ENCODE assay signal across 14 cellular contexts in genomic region chr5:103408408-103408807, GRCh38.
"Had no signal": no experiment of that assay in that cellular context is flagged by ENCODE, and none has a peak within 500 bp of the region (broad histone marks: within the 10 kb centered on the region; RNA-seq: fewer than 3 reads in every experiment).

No MANE protein-coding gene starts in this region.

- H3K4me3 Mint-ChIP-seq: activated B cell treated with CpG ODN at 0.5 μM for 24 hours; effector memory CD8-positive, alpha-beta T cell; nephron progenitor cell; stimulated activated naive B cell treated with anti-CD40 and anti-IgM and Interleukin-4, amounts not matched to agents 10 μg/mL and 1 μg/mL and 100 μg/mL, for 72 hours had no signal

- H3K4me1 Mint-ChIP-seq: activated B cell treated with CpG ODN at 0.5 μM for 24 hours; stimulated activated naive B cell treated with anti-CD40 and anti-IgM and Interleukin-4, amounts not matched to agents 10 μg/mL and 1 μg/mL and 100 μg/mL, for 72 hours had no signal

- H3K27me3 Mint-ChIP-seq: stimulated activated naive B cell treated with anti-CD40 and anti-IgM and Interleukin-4, amounts not matched to agents 10 μg/mL and 1 μg/mL and 100 μg/mL, for 72 hours had no signal

- H3K27ac Mint-ChIP-seq: activated B cell treated with CpG ODN at 0.5 μM for 24 hours; activated T-helper 2 cell treated with anti-CD3 and anti-CD28 coated beads, Interferon-gamma antibody, Interleukin-2, Interleukin-4, amounts not matched to agents 10 μg/mL and 5 μg/mL and 100 μg/mL, durations not matched to agents 14 hours and 24 hours and 36 hours; effector memory CD8-positive, alpha-beta T cell; nephron progenitor cell; stimulated activated naive B cell treated with anti-CD40 and anti-IgM and Interleukin-4, amounts not matched to agents 10 μg/mL and 1 μg/mL and 100 μg/mL, for 72 hours had no signal

- H3K27ac ChIP-seq: adrenal gland, epithelial cell of prostate, sigmoid colon, transverse colon had no signal

- H3K9me3 Mint-ChIP-seq: activated B cell treated with CpG ODN at 0.5 μM for 24 hours; activated T-helper 2 cell treated with anti-CD3 and anti-CD28 coated beads, Interferon-gamma antibody, Interleukin-2, Interleukin-4, amounts not matched to agents 10 μg/mL and 5 μg/mL and 100 μg/mL, durations not matched to agents 14 hours and 24 hours and 36 hours; effector memory CD8-positive, alpha-beta T cell; nephron progenitor cell; stimulated activated naive B cell treated with anti-CD40 and anti-IgM and Interleukin-4, amounts not matched to agents 10 μg/mL and 1 μg/mL and 100 μg/mL, for 72 hours had no signal

- H3K36me3 Mint-ChIP-seq: stimulated activated naive B cell treated with anti-CD40 and anti-IgM and Interleukin-4, amounts not matched to agents 10 μg/mL and 1 μg/mL and 100 μg/mL, for 72 hours had no signal

- DNase-seq: activated B cell treated with CpG ODN at 0.5 μM for 24 hours; activated CD4-positive, alpha-beta T cell treated with anti-CD3 and anti-CD28 coated beads, Interleukin-2, amount 50 U/mL, for 1 hour; activated naive CD4-positive, alpha-beta T cell treated with anti-CD3 and anti-CD28 coated beads, Interleukin-2, amount 50 U/mL, for 16 hours; adrenal gland; caudate nucleus; effector memory CD8-positive, alpha-beta T cell; kidney; nephron progenitor cell; sigmoid colon; stimulated activated CD4-positive, alpha-beta T cell treated with anti-CD3 and anti-CD28 coated beads, Interleukin-2, amount 100 ng/mL, for 24 hours; stimulated activated naive B cell treated with anti-CD40 and anti-IgM and Interleukin-4, amounts not matched to agents 10 μg/mL and 1 μg/mL and 100 μg/mL, for 72 hours; transverse colon had no signal

- ATAC-seq: effector memory CD8-positive, alpha-beta T cell; stimulated activated naive B cell treated with anti-CD40 and anti-IgM and Interleukin-4, amounts not matched to agents 10 μg/mL and 1 μg/mL and 100 μg/mL, for 72 hours had no signal

- H3K4me3 ChIP-seq: adrenal gland, sigmoid colon, transverse colon had no signal
